Comparison of ENCODE assay signal across 1 cellular context in genomic region chr1:70487471-70487840, GRCh38.
TF ChIP-seq lines count a peak whose summit lies in the region.

No MANE protein-coding gene starts in this region.

TF ChIP-seq in SK-N-SH treated with all-trans-retinoic acid at 6 μM for 48 hours, 23 proteins besides CTCF, POLR2A, EP300 and RAD21 (continued from another document):
- no peak for TF ChIP-seq POU6F1 (CRISPR knock-in tag; IDR thresholded peaks at IDR 0.05; ENCODE audit: borderline replicate concordance, low read depth)
- TF ChIP-seq TCF4 (CRISPR knock-in tag; IDR thresholded peaks at IDR 0.05; ENCODE audit: borderline replicate concordance), result no peak
- no peak for TF ChIP-seq TOX (CRISPR knock-in tag; IDR thresholded peaks at IDR 0.05; ENCODE audit: borderline replicate concordance)
- TF ChIP-seq ARNTL (CRISPR knock-in tag; IDR thresholded peaks at IDR 0.05; ENCODE audit: borderline replicate concordance, low read depth), result no peak
TF ChIP-seq in SK-N-SH treated with all-trans-retinoic acid at 6 μM for 48 hours: peak in this region for 0.
